ENCODE assay signal across 10 cellular contexts in genomic region chr6:157198425-157199279, GRCh38.
A peak's percentile ranks its signal among the peaks of the same experiment; 100 is the strongest.
DNase-seq lines count a peak whose midpoint lies in the region; ATAC-seq and TF ChIP-seq lines count a peak whose summit lies in the region.
"Had no signal": no experiment of that assay in that cellular context is flagged by ENCODE, and none has a peak within 500 bp of the region (broad histone marks: within the 10 kb centered on the region; RNA-seq: fewer than 3 reads in every experiment).

No MANE protein-coding gene starts in this region.

- H3K4me3 Mint-ChIP-seq in activated CD4-positive, alpha-beta T cell treated with anti-CD3 and anti-CD28 coated beads, Interleukin-2, amount 10 ng/mL, durations not matched to agents 7 days and 5 days = no peak overlapping the region

- peaks cover 16% of the 10 kb centered on the region for H3K4me1 Mint-ChIP-seq in activated CD4-positive, alpha-beta T cell treated with anti-CD3 and anti-CD28 coated beads, Interleukin-2, amount 10 ng/mL, durations not matched to agents 7 days and 5 days

- no peaks in the 10 kb centered on the region for H3K27me3 Mint-ChIP-seq in activated CD4-positive, alpha-beta T cell treated with anti-CD3 and anti-CD28 coated beads, Interleukin-2, amount 10 ng/mL, durations not matched to agents 7 days and 5 days
- H3K27me3 Mint-ChIP-seq: progenitor cell of endocrine pancreas had no signal

- ATAC-seq in GM21786 (IDR thresholded peaks at IDR 0.05; ENCODE audit: unreplicated experiment) = no peak

- H3K36me3 Mint-ChIP-seq in activated CD4-positive, alpha-beta T cell treated with anti-CD3 and anti-CD28 coated beads, Interleukin-2, amount 10 ng/mL, durations not matched to agents 7 days and 5 days (ENCODE audit: low read depth) = peaks cover 28% of the 10 kb centered on the region

- H3K4me3 ChIP-seq in esophagus squamous epithelium = peak overlapping the region; percentile 3 to 43 (median 26)
- H3K4me3 ChIP-seq in parathyroid adenoma (ENCODE audit: low read depth, low read length) = no peak overlapping the region

- H3K36me3 ChIP-seq in esophagus squamous epithelium (peaks cover 21 to 77% (median 21%) of the 10 kb centered on the region in 3 donors), parathyroid adenoma (ENCODE audit: control insufficient read depth, insufficient read depth, low read length) (no peaks in the 10 kb centered on the region)

- H3K4me1 ChIP-seq in esophagus squamous epithelium (peaks cover 3 to 19% (median 7%) of the 10 kb centered on the region in 3 donors), parathyroid adenoma (peaks cover 45% of the 10 kb centered on the region)

- peak; percentile 97 for DNase-seq in DMS79 (lab: John Stamatoyannopoulos, UW)
- peak; percentile 94 for DNase-seq in NCI-H510A (lab: John Stamatoyannopoulos, UW)
- no peak for DNase-seq in esophagus squamous epithelium (lab: John Stamatoyannopoulos, UW)
- DNase-seq in stimulated activated naive CD4-positive, alpha-beta T cell treated with Interleukin-2 at 50 U/mL for 16 hours (lab: John Stamatoyannopoulos, UW) = no peak
- DNase-seq in activated CD8-positive, alpha-beta memory T cell treated with anti-CD3 and anti-CD28 coated beads, Interleukin-2, amount 50 U/mL, for 48 hours = no peak
- DNase-seq in activated CD4-positive, alpha-beta T cell treated with anti-CD3 and anti-CD28 coated beads, Interleukin-2, amount 10 ng/mL, durations not matched to agents 7 days and 5 days = no peak
- DNase-seq: KG1 had no signal

- CTCF ChIA-PET in activated CD4-positive, alpha-beta T cell treated with anti-CD3 and anti-CD28 coated beads, Interleukin-2, amount 10 ng/mL, durations not matched to agents 7 days and 5 days (lab: Charles Lee) = interaction anchor here (0.7 to 1.8 kb wide), 5 partner anchors 8 to 710 kb away, joined by 3 to 8 read pairs (median 4); no protein-coding TSS in a partner anchor

- peak overlapping the region; percentile 51 for H2AFZ ChIP-seq in parathyroid adenoma

- H3K9me3 ChIP-seq in esophagus squamous epithelium = no peaks in the 10 kb centered on the region
- H3K9me3 ChIP-seq in parathyroid adenoma (ENCODE audit: control insufficient read depth, low read length) = no peaks in the 10 kb centered on the region

- peak overlapping the region; percentile 0 for H3K4me2 ChIP-seq in parathyroid adenoma (ENCODE audit: low read length)

- H3K27me3 ChIP-seq in esophagus squamous epithelium (no peaks in the 10 kb centered on the region), parathyroid adenoma (ENCODE audit: control insufficient read depth, insufficient read depth, low read length) (no peaks in the 10 kb centered on the region)

- POLR2A ChIA-PET in activated CD4-positive, alpha-beta T cell treated with anti-CD3 and anti-CD28 coated beads, Interleukin-2, amount 10 ng/mL, durations not matched to agents 7 days and 5 days (lab: Charles Lee) = no interaction called here

- H3K9ac ChIP-seq in parathyroid adenoma = no peak overlapping the region

- TF ChIP-seq CTCF in esophagus squamous epithelium (IDR thresholded peaks at IDR 0.05) = no peak
- TF ChIP-seq CTCF in parathyroid adenoma (IDR thresholded peaks at IDR 0.05) = no peak

- no peak for TF ChIP-seq POLR2A in esophagus squamous epithelium (IDR thresholded peaks at IDR 0.05)

- intact Hi-C loops in esophagus squamous epithelium (cut with DNase I) = no loop called here

- H3K79me2 ChIP-seq in parathyroid adenoma = peaks cover 2% of the 10 kb centered on the region

- H3K9me3 Mint-ChIP-seq in activated CD4-positive, alpha-beta T cell treated with anti-CD3 and anti-CD28 coated beads, Interleukin-2, amount 10 ng/mL, durations not matched to agents 7 days and 5 days = no peaks in the 10 kb centered on the region

- 12 to 29% methylated on average over 5 to 13 of the region's 15 CpGs for WGBS in esophagus squamous epithelium, 2 donors

- no peak overlapping the region for H3K27ac Mint-ChIP-seq in activated CD4-positive, alpha-beta T cell treated with anti-CD3 and anti-CD28 coated beads, Interleukin-2, amount 10 ng/mL, durations not matched to agents 7 days and 5 days

- H3K27ac ChIP-seq in esophagus squamous epithelium (peak overlapping the region; percentile 74 to 88 (median 81)), parathyroid adenoma (peak overlapping the region; percentile 61)

Comparison
In these comparisons a context has a peak if more than half of its experiments do, and no peak if none do; other contexts are left out.
1. DNase-seq: peak in DMS79 (single experiment) and NCI-H510A (single experiment); none in esophagus squamous epithelium (single experiment), stimulated activated naive CD4-positive, alpha-beta T cell treated with Interleukin-2 at 50 U/mL for 16 hours (single experiment), activated CD8-positive, alpha-beta memory T cell treated with anti-CD3 and anti-CD28 coated beads, Interleukin-2, amount 50 U/mL, for 48 hours (single experiment) and activated CD4-positive, alpha-beta T cell treated with anti-CD3 and anti-CD28 coated beads, Interleukin-2, amount 10 ng/mL, durations not matched to agents 7 days and 5 days (single experiment).